36 cellular contexts compared by ENCODE assay signal in genomic region chr7:142964502-142965246, GRCh38. TPM values are rescaled to one million over a fixed set of nuclear protein-coding genes. Genes with fewer than 3 reads are reported as not detected.
DNase-seq lines count a peak whose midpoint lies in the region; ATAC-seq, FAIRE-seq and TF ChIP-seq lines count a peak whose summit lies in the region.
"Had no signal": no experiment of that assay in that cellular context is flagged by ENCODE, and none has a peak within 500 bp of the region (broad histone marks: within the 10 kb centered on the region; RNA-seq: fewer than 3 reads in every experiment).

No MANE protein-coding gene starts in this region.

- no peak overlapping the region for H2AFZ ChIP-seq in K562 (ENCODE audit: low read depth, low read length)

- peak in 43 of 76 experiments; percentile 4 to 66 (median 29) for DNase-seq in HUDEP-2 (lab: John Stamatoyannopoulos, UW; ENCODE audit: unreplicated experiment in 76 of 76)
- DNase-seq in K562 (ENCODE audit: extremely low read depth in 1 of 4, low spot score in 3 of 4), result peak; percentile 80 to 88 (median 86)
- no peak for DNase-seq in progenitor cell of endocrine pancreas (ENCODE audit: low spot score, unreplicated experiment)
- no peak for DNase-seq in stimulated activated CD4-positive, alpha-beta T cell treated with anti-CD3 and anti-CD28 coated beads, Interleukin-2, amount 100 ng/mL, for 48 hours
- DNase-seq in type B pancreatic cell (ENCODE audit: extremely low spot score, unreplicated experiment), result no peak
- DNase-seq in inferior parietal cortex (ENCODE audit: extremely low spot score), result no peak
- DNase-seq: activated CD4-positive, alpha-beta T cell treated with anti-CD3 and anti-CD28 coated beads for 1 hour; activated CD8-positive, alpha-beta T cell treated with anti-CD3 and anti-CD28 coated beads for 36 hours; activated effector memory CD4-positive, alpha-beta T cell treated with Interleukin-2 at 50 U/mL for 16 hours; aorta; Caco-2; cortex of kidney; effector memory CD8-positive, alpha-beta T cell; foreskin melanocyte; heart right ventricle; Karpas-422; left cardiac atrium; NCI-H1048; NCI-H187 treated with DMSO at 0.1 percent for 48 hours; NCI-H524 treated with DMSO at 0.1 percent for 48 hours; right lobe of liver; stimulated activated CD4-positive, alpha-beta T cell treated with anti-CD3 and anti-CD28 coated beads, Interleukin-15, amount 100 ng/mL, for 24 hours; stimulated activated naive CD4-positive, alpha-beta T cell treated with Interleukin-2 at 50 U/mL for 16 hours; T-helper 1 cell had no signal

- H4K20me1 ChIP-seq in K562 (replicated peaks; ENCODE audit: control insufficient read depth, insufficient read depth, low read length), result peaks cover 9% of the 10 kb centered on the region

- ATAC-seq in GM21737 (IDR thresholded peaks at IDR 0.05; ENCODE audit: unreplicated experiment) (peak; percentile 55), K562 (peak; percentile 79), HG02970 (IDR thresholded peaks at IDR 0.05; ENCODE audit: low FRiP score, unreplicated experiment) (no peak)
- ATAC-seq: activated CD8-positive, alpha-beta T cell treated with anti-CD3 and anti-CD28 coated beads for 36 hours; effector memory CD8-positive, alpha-beta T cell; heart right ventricle; right lobe of liver had no signal

- no peak overlapping the region for H3K4me3 Mint-ChIP-seq in progenitor cell of endocrine pancreas (ENCODE audit: low read depth)
- H3K4me3 Mint-ChIP-seq in type B pancreatic cell, result no peak overlapping the region
- H3K4me3 Mint-ChIP-seq: activated CD8-positive, alpha-beta T cell treated with anti-CD3 and anti-CD28 coated beads for 36 hours; activated naive CD8-positive, alpha-beta T cell; effector memory CD8-positive, alpha-beta T cell had no signal

- H3K9ac ChIP-seq in K562 (ENCODE audit: insufficient read depth in 1 of 2, low read depth in 2 of 2, low read length in 2 of 2), result no peak overlapping the region; a peak in 1 of 4 replicates

- intact Hi-C loops in K562 (cut with micrococcal nuclease), result no loop called here

- CTCF ChIA-PET in K562 (lab: Yijun Ruan, JAX; ENCODE audit: low intra/inter-chr PET ratio), result no interaction called here

- H3K36me3 Mint-ChIP-seq in progenitor cell of endocrine pancreas (ENCODE audit: insufficient read depth), result no peaks in the 10 kb centered on the region
- no peaks in the 10 kb centered on the region for H3K36me3 Mint-ChIP-seq in type B pancreatic cell
- H3K36me3 Mint-ChIP-seq: activated naive CD8-positive, alpha-beta T cell had no signal

- POLR2A ChIA-PET in K562 (lab: Yijun Ruan, JAX), result interaction anchor here (0.6 to 1.8 kb wide), 4 partner anchors 9 to 240 kb away, joined by 3 read pairs; no protein-coding TSS in a partner anchor

- H3K9me1 ChIP-seq in K562 (ENCODE audit: control insufficient read depth, insufficient read depth, low read length), result no peaks in the 10 kb centered on the region

- H3K27ac Mint-ChIP-seq in progenitor cell of endocrine pancreas, result peak overlapping the region; percentile 25
- no peak overlapping the region for H3K27ac Mint-ChIP-seq in type B pancreatic cell
- H3K27ac Mint-ChIP-seq: activated CD8-positive, alpha-beta T cell treated with anti-CD3 and anti-CD28 coated beads for 36 hours; activated naive CD8-positive, alpha-beta T cell; effector memory CD8-positive, alpha-beta T cell had no signal

- H3K9me3 Mint-ChIP-seq in progenitor cell of endocrine pancreas (ENCODE audit: low read depth) (peaks cover 6% of the 10 kb centered on the region), type B pancreatic cell (no peaks in the 10 kb centered on the region)
- H3K9me3 Mint-ChIP-seq: activated CD8-positive, alpha-beta T cell treated with anti-CD3 and anti-CD28 coated beads for 36 hours; effector memory CD8-positive, alpha-beta T cell had no signal

- TF ChIP-seq CTCF in K562 (IDR thresholded peaks at IDR 0.05 in 2 of 3, conservative IDR thresholded peaks at IDR 0.05 in 1 of 3; ENCODE audit: insufficient read depth in 2 of 3, low read depth in 1 of 3, low read length in 3 of 3) (no peak), progenitor cell of endocrine pancreas (IDR thresholded peaks at IDR 0.05; ENCODE audit: unreplicated experiment) (no peak), type B pancreatic cell (conservative IDR thresholded peaks at IDR 0.05) (no peak)

- peak; percentile 92 for FAIRE-seq in K562 (lab: Jason Lieb, UNC)
- FAIRE-seq: GM12891, H1 had no signal

- in situ Hi-C loops in K562 (cut with MboI), result no loop called here

- 25% methylated on average over 6 of the region's 6 CpGs for WGBS in K562 (ENCODE audit: insufficient coverage, low coverage, missing lambda C conversion rate)

- TF ChIP-seq EP300 in K562 (IDR thresholded peaks at IDR 0.05; ENCODE audit: low read length), result peak; percentile 66; the same call in 1 of the 2 replicates

- no peak overlapping the region for H3K4me3 ChIP-seq in K562
- H3K4me3 ChIP-seq: heart right ventricle, right lobe of liver, SJSA1, thoracic aorta had no signal

- no TSS peak for BruUV-seq in K562 (replicated peaks; lab: Mats Ljungman, UMichigan)

- H3K79me2 ChIP-seq in K562 (ENCODE audit: control insufficient read depth, insufficient read depth, low read length), result peaks cover 25% of the 10 kb centered on the region

- H3K4me1 Mint-ChIP-seq in progenitor cell of endocrine pancreas (ENCODE audit: low read depth), result peaks cover 16% of the 10 kb centered on the region
- H3K4me1 Mint-ChIP-seq in type B pancreatic cell (ENCODE audit: unreplicated experiment), result peaks cover 6% of the 10 kb centered on the region

- H3K9me3 ChIP-seq in K562 (replicated peaks; ENCODE audit: control insufficient read depth, insufficient read depth, low read depth, low read length), result no peaks in the 10 kb centered on the region
- H3K9me3 ChIP-seq: Caco-2, heart right ventricle, right lobe of liver, thoracic aorta had no signal

- H3K27me3 Mint-ChIP-seq in progenitor cell of endocrine pancreas, result peaks cover 22% of the 10 kb centered on the region
- peaks cover 11% of the 10 kb centered on the region for H3K27me3 Mint-ChIP-seq in type B pancreatic cell

- TF ChIP-seq POLR2A in K562 (conservative IDR thresholded peaks at IDR 0.05), result no peak

- peak overlapping the region; percentile 34; the same call in 1 of the 2 replicates for H3K4me2 ChIP-seq in K562 (ENCODE audit: insufficient read depth, low read length)

- H3K36me3 ChIP-seq in K562 (ENCODE audit: control insufficient read depth, insufficient read depth, low read length), result peaks cover 12% of the 10 kb centered on the region
- H3K36me3 ChIP-seq: heart right ventricle, right lobe of liver, SJSA1, thoracic aorta had no signal

- H3K4me1 ChIP-seq in K562 (replicated peaks in 1 of 2; ENCODE audit: control insufficient read depth in 2 of 2, insufficient read depth in 2 of 2, low read length in 2 of 2), result peaks cover 29 to 55% of the 10 kb centered on the region in 2 experiments
- H3K4me1 ChIP-seq: Caco-2, heart right ventricle, right lobe of liver had no signal

- H3K27me3 ChIP-seq in K562 (ENCODE audit: control insufficient read depth in 2 of 2, insufficient read depth in 2 of 2, low read length in 2 of 2), result no peaks in the 10 kb centered on the region
- H3K27me3 ChIP-seq: right lobe of liver, SJSA1 had no signal

- no peak; a peak in 1 of 4 replicates for TF ChIP-seq RAD21 in K562 (CRISPR knock-in tag; conservative IDR thresholded peaks at IDR 0.05 in 1 of 2, IDR thresholded peaks at IDR 0.05 in 1 of 2)

- no peak overlapping the region; the same call in 2 of the 3 replicates for H3K27ac ChIP-seq in K562 (ENCODE audit: extremely low read depth, low read depth, low read length)
- H3K27ac ChIP-seq: C4-2B, heart right ventricle, right lobe of liver, SJSA1, thoracic aorta had no signal

RNA-seq across cellular contexts. Expression of gene KEL, which starts 2.5 kb away (rescaled TPM):
- 113 and 184 TPM in 2 replicates for total RNA-seq in K562 (2011; cell fraction: chromatin; rRNA removed; ENCODE audit: low replicate concordance)
- total RNA-seq in K562 (2011; cell fraction: nucleolus; rRNA removed), result 129 and 133 TPM in 2 replicates
- total RNA-seq in K562 (2011; cell fraction: nucleoplasm; rRNA removed), result 107 and 122 TPM in 2 replicates
- total RNA-seq in K562 (2014; rRNA removed) (15.9 and 22.0 TPM in 2 replicates), K562 (2014; rRNA removed; fragmentation: Illumina TruSeq; extraction: Trizol) (19.2 and 19.3 TPM in 2 replicates), K562 (2015; rRNA removed; fragmentation: Illumina TruSeq; extraction: Trizol) (22.2 and 25.5 TPM in 2 replicates), K562 (2021) (28.7 and 34.3 TPM in 2 replicates), progenitor cell of endocrine pancreas (1.7 and 1.9 TPM in 2 replicates), type B pancreatic cell (ENCODE audit: low replicate concordance) (1.6 and 2.8 TPM in 2 replicates)
- polyA plus RNA-seq in K562 (2011; rRNA removed) (47.4 and 72.0 TPM in 2 replicates), K562 (2014; fragmentation: Illumina TruSeq; extraction: Trizol) (33.8 and 35.3 TPM in 2 replicates), K562 (2014; fragmentation: Nextera tagmentation; extraction: Ambion mirVana) (10 to 100 TPM in 1 of 2 experiments, 1 to 10 TPM in 1; 9.0 to 18.9 TPM), K562 (2014; rRNA removed) (33.1 and 36.7 TPM in 2 replicates)
- 33.6 and 44.4 TPM in 2 replicates for polyA plus RNA-seq in K562 (2011; cell fraction: cytosol; rRNA removed)
- polyA plus RNA-seq in K562 (2011; cell fraction: nucleus; rRNA removed), result 361 and 506 TPM in 2 replicates
- polyA plus RNA-seq in K562 (2012), result 25.0 and 47.3 TPM in 2 replicates
- polyA minus RNA-seq in K562 (2011; rRNA and poly(A)+ RNA removed), result 31.5 and 38.3 TPM in 2 replicates
- polyA minus RNA-seq in K562 (2011; cell fraction: cytosol; rRNA and poly(A)+ RNA removed), result 14.1 and 24.0 TPM in 2 replicates
- 85.5 and 91.1 TPM in 2 replicates for polyA minus RNA-seq in K562 (2011; cell fraction: nucleus; rRNA and poly(A)+ RNA removed)
- total RNA-seq: Caco-2, lung microvascular endothelial cell, thoracic aorta had no signal

RNA-seq across cellular contexts. Expression of gene LLCFC1, which starts 25.4 kb away (rescaled TPM):
- total RNA-seq in K562 (2011; cell fraction: chromatin; rRNA removed; ENCODE audit: low replicate concordance), result not detected in 2 replicates
- total RNA-seq in K562 (2011; cell fraction: nucleolus; rRNA removed), result not detected in 2 replicates
- not detected in 2 replicates for total RNA-seq in K562 (2011; cell fraction: nucleoplasm; rRNA removed)
- not detected in 2 replicates for total RNA-seq in K562 (2014; rRNA removed)
- not detected in 2 replicates for total RNA-seq in K562 (2014; rRNA removed; fragmentation: Illumina TruSeq; extraction: Trizol)
- not detected in 2 replicates for total RNA-seq in K562 (2015; rRNA removed; fragmentation: Illumina TruSeq; extraction: Trizol)
- total RNA-seq in K562 (2021), result not detected in 2 replicates
- not detected in 2 replicates for polyA plus RNA-seq in K562 (2011; rRNA removed)
- polyA plus RNA-seq in K562 (2011; cell fraction: cytosol; rRNA removed), result not detected in 2 replicates
- polyA plus RNA-seq in K562 (2011; cell fraction: nucleus; rRNA removed), result not detected in 2 replicates
- 0.20 and 0.55 TPM in 2 replicates for polyA plus RNA-seq in K562 (2012)
- polyA plus RNA-seq in K562 (2014; fragmentation: Illumina TruSeq; extraction: Trizol), result not detected in 2 replicates
- not detected for polyA plus RNA-seq in K562 (2014; fragmentation: Nextera tagmentation; extraction: Ambion mirVana)
- not detected in 2 replicates for polyA plus RNA-seq in K562 (2014; rRNA removed)
- not detected in 2 replicates for polyA minus RNA-seq in K562 (2011; rRNA and poly(A)+ RNA removed)
- polyA minus RNA-seq in K562 (2011; cell fraction: cytosol; rRNA and poly(A)+ RNA removed), result not detected in 2 replicates
- polyA minus RNA-seq in K562 (2011; cell fraction: nucleus; rRNA and poly(A)+ RNA removed), result not detected in 2 replicates
- not detected in 2 replicates for total RNA-seq in progenitor cell of endocrine pancreas
- not detected in 2 replicates for total RNA-seq in type B pancreatic cell (ENCODE audit: low replicate concordance)
- total RNA-seq: activated CD8-positive, alpha-beta T cell treated with anti-CD3 and anti-CD28 coated beads for 36 hours; aorta; Caco-2; cardiac septum; H1; heart right ventricle; left cardiac atrium; lung microvascular endothelial cell; posterior vena cava; right lobe of liver; SJSA1; thoracic aorta had no signal
- polyA plus RNA-seq: aorta, esophagus, H1, heart right ventricle had no signal

RNA-seq across cellular contexts. Expression of gene TRPV5, which starts 31.1 kb away (rescaled TPM):
- total RNA-seq in K562 (2011; cell fraction: chromatin; rRNA removed; ENCODE audit: low replicate concordance), result 0.56 and 0.74 TPM in 2 replicates
- total RNA-seq in K562 (2011; cell fraction: nucleolus; rRNA removed), result 0.17 and 0.26 TPM in 2 replicates
- total RNA-seq in K562 (2011; cell fraction: nucleoplasm; rRNA removed), result 0.44 and 1.1 TPM in 2 replicates
- total RNA-seq in K562 (2014; rRNA removed) (not detected in 2 replicates), K562 (2014; rRNA removed; fragmentation: Illumina TruSeq; extraction: Trizol) (not detected in 2 replicates), K562 (2015; rRNA removed; fragmentation: Illumina TruSeq; extraction: Trizol) (not detected in 2 replicates), K562 (2021) (not detected in 2 replicates), progenitor cell of endocrine pancreas (0.13 and 0.14 TPM in 2 replicates), type B pancreatic cell (ENCODE audit: low replicate concordance) (not detected in 2 replicates)
- polyA plus RNA-seq in K562 (2011; rRNA removed) (0.12 TPM in 1 of 2 replicates, not detected in the other), K562 (2014; fragmentation: Illumina TruSeq; extraction: Trizol) (0.04 TPM in 1 of 2 replicates, not detected in the other), K562 (2014; fragmentation: Nextera tagmentation; extraction: Ambion mirVana) (not detected), K562 (2014; rRNA removed) (not detected in 2 replicates)
- 0.03 TPM in 1 of 2 replicates, not detected in the other for polyA plus RNA-seq in K562 (2011; cell fraction: cytosol; rRNA removed)
- 0.36 and 0.60 TPM in 2 replicates for polyA plus RNA-seq in K562 (2011; cell fraction: nucleus; rRNA removed)
- 0.08 TPM in 1 of 2 replicates, not detected in the other for polyA plus RNA-seq in K562 (2012)
- polyA minus RNA-seq in K562 (2011; rRNA and poly(A)+ RNA removed), result 0.27 TPM in 1 of 2 replicates, not detected in the other
- polyA minus RNA-seq in K562 (2011; cell fraction: cytosol; rRNA and poly(A)+ RNA removed), result not detected in 2 replicates
- 0.13 and 0.22 TPM in 2 replicates for polyA minus RNA-seq in K562 (2011; cell fraction: nucleus; rRNA and poly(A)+ RNA removed)
- total RNA-seq: activated CD8-positive, alpha-beta T cell treated with anti-CD3 and anti-CD28 coated beads for 36 hours; aorta; Caco-2; cardiac septum; H1; heart right ventricle; left cardiac atrium; lung microvascular endothelial cell; posterior vena cava; right lobe of liver; SJSA1; thoracic aorta had no signal
- polyA plus RNA-seq: aorta, esophagus, heart right ventricle had no signal

Comparison
In these comparisons a context has a peak if more than half of its experiments do, and no peak if none do; other contexts are left out.
1. DNase-seq: peak in HUDEP-2 (43 of 76) and K562 (4 of 4); none in progenitor cell of endocrine pancreas (single experiment), stimulated activated CD4-positive, alpha-beta T cell treated with anti-CD3 and anti-CD28 coated beads, Interleukin-2, amount 100 ng/mL, for 48 hours (0 of 2), type B pancreatic cell (single experiment) and inferior parietal cortex (single experiment).